Comparison of ENCODE assay signal across 1 cellular context in genomic region chr12:64627781-64628180, GRCh38.
TF ChIP-seq lines count a peak whose summit lies in the region.

No MANE protein-coding gene starts in this region.

TF ChIP-seq in GM23338, 12 proteins besides CTCF, POLR2A, EP300 and RAD21 (continued from another document):
- TF ChIP-seq REST (IDR thresholded peaks at IDR 0.05; ENCODE audit: unreplicated experiment), result no peak
